In the genomic region with DNA sequence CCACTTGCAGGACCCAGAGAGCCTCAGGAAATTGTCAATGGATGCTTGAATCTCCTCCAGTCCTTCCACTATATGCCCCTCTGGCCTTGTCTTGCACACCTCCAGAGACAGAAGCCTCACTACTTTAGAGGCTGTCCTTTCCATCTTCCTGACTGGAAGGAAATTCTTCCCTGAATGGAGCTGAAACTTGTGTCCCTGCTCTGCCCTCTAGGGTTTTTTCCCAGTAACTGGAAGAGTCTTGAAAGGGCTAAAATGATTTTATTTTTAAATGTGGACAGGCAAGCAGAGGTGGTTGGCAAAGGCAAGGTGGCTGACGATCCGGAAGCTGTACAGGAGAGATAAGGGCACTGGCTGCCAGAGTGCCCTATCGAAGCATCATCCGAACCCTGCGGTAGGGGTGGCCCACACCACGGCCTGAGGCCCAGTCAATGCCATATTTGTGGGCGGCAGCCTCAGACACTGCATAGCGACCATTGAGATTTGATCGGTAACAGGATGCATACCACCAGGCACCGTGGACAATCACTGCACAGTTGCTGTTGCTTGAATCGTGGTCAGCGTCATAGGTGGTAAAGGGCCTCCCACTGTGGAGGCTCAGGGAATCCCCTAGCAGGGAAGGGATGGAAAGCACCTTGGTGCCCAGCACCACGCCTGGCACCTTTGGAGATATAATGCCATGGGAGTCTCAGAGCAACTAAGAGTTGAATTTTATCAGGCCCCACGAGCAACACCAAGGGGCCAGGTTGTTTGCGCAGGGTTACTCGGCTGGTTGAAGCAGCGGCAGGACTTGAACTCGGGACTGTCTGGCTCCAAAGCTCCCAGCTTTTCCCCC, we compare ENCODE assay signal across 8 cellular contexts. TPM values are rescaled to one million over a fixed set of nuclear protein-coding genes. Genes with fewer than 3 reads are reported as not detected.
DNase-seq lines count a peak whose midpoint lies in the region; ATAC-seq and TF ChIP-seq lines count a peak whose summit lies in the region.

No MANE protein-coding gene starts in this region.

- H3K9me3 ChIP-seq in AG04450 (ENCODE audit: control insufficient read depth, insufficient read depth, low read length) = no peaks in the 10 kb centered on the region; the same call in 1 of the 2 replicates

- H3K4me3 ChIP-seq in AG04450 (ENCODE audit: low read depth, low read length) (no peak overlapping the region), GM23338 (no peak overlapping the region)

- no peaks in the 10 kb centered on the region for H3K9me3 Mint-ChIP-seq in GM23338

- H3K4me2 ChIP-seq in GM23338 = no peak overlapping the region

- no peaks in the 10 kb centered on the region for H3K9me2 ChIP-seq in GM23338 (ENCODE audit: insufficient read depth)

- no peaks in the 10 kb centered on the region for H3K79me2 ChIP-seq in GM23338 (replicated peaks; ENCODE audit: insufficient read depth)

- H3K27me3 Mint-ChIP-seq in GM23338 (ENCODE audit: insufficient read depth, low read depth, poor library complexity) = peaks cover 9% of the 10 kb centered on the region

- peak overlapping the region; percentile 48; the same call in 1 of the 3 replicates for H3K4me3 Mint-ChIP-seq in GM23338

- no peak overlapping the region for H2AFZ ChIP-seq in GM23338

- ATAC-seq in GM23338 (no peak), HG02759 (IDR thresholded peaks at IDR 0.05; ENCODE audit: unreplicated experiment) (no peak), HG02852 (IDR thresholded peaks at IDR 0.05; ENCODE audit: unreplicated experiment) (no peak)

- H3K4me1 Mint-ChIP-seq in GM23338 = peaks cover 26% of the 10 kb centered on the region

- H3K4me1 ChIP-seq in GM23338 (ENCODE audit: insufficient read depth) = peaks cover 16% of the 10 kb centered on the region

- no peaks in the 10 kb centered on the region for H4K20me1 ChIP-seq in GM23338 (replicated peaks; ENCODE audit: insufficient read depth)

- TF ChIP-seq CTCF in AG04450 (IDR thresholded peaks at IDR 0.05; ENCODE audit: low read depth, low read length) = peak; percentile 47
- TF ChIP-seq CTCF in GM23338 (conservative IDR thresholded peaks at IDR 0.05; ENCODE audit: low read depth in 2 of 2) = peak; percentile 42 to 52

- H3F3A ChIP-seq in GM23338 (replicated peaks; ENCODE audit: low read depth) = peaks cover 17% of the 10 kb centered on the region; the same call in 1 of the 2 replicates

- H3K27ac ChIP-seq in AG04450 (ENCODE audit: low read depth, low read length) = no peak overlapping the region
- no peak overlapping the region for H3K27ac ChIP-seq in GM23338 (ENCODE audit: low read depth)

- H3K36me3 ChIP-seq in GM23338 (ENCODE audit: insufficient read depth) = no peaks in the 10 kb centered on the region

- POLR2A ChIA-PET in AG04450 (lab: Yijun Ruan, JAX) = no interaction called here

- no peak overlapping the region for H3K27ac Mint-ChIP-seq in GM23338

- H3K36me3 Mint-ChIP-seq in GM23338 (ENCODE audit: low read depth) = no peaks in the 10 kb centered on the region

- H3K27me3 ChIP-seq in AG04450 (ENCODE audit: control insufficient read depth, insufficient read depth, low read length) (no peaks in the 10 kb centered on the region), GM23338 (ENCODE audit: insufficient read depth) (no peaks in the 10 kb centered on the region)

- CTCF ChIA-PET in AG04450 (lab: Charles Lee) = interaction anchor here (0.5 to 5.3 kb wide), 6 partner anchors 12 to 253 kb away, joined by 3 to 75 read pairs (median 6); no protein-coding TSS in a partner anchor

- DNase-seq in AG04450 (ENCODE audit: low read depth, low spot score) (no peak), GM23338 (ENCODE audit: low spot score) (peak; percentile 51), amniotic epithelial cell (ENCODE audit: low read depth) (peak; percentile 25), kidney glomerular epithelial cell (lab: John Stamatoyannopoulos, UW) (peak; percentile 3), NCI-H774 (lab: John Stamatoyannopoulos, UW) (no peak), NCI-H2081 (lab: John Stamatoyannopoulos, UW) (no peak)

TF ChIP-seq in GM23338, 12 proteins besides CTCF, POLR2A, EP300 and RAD21 (continues in another document):
- TF ChIP-seq CREB1 (CRISPR knock-in tag; IDR thresholded peaks at IDR 0.05; ENCODE audit: low read depth) = no peak
- TF ChIP-seq, protein P1, sequence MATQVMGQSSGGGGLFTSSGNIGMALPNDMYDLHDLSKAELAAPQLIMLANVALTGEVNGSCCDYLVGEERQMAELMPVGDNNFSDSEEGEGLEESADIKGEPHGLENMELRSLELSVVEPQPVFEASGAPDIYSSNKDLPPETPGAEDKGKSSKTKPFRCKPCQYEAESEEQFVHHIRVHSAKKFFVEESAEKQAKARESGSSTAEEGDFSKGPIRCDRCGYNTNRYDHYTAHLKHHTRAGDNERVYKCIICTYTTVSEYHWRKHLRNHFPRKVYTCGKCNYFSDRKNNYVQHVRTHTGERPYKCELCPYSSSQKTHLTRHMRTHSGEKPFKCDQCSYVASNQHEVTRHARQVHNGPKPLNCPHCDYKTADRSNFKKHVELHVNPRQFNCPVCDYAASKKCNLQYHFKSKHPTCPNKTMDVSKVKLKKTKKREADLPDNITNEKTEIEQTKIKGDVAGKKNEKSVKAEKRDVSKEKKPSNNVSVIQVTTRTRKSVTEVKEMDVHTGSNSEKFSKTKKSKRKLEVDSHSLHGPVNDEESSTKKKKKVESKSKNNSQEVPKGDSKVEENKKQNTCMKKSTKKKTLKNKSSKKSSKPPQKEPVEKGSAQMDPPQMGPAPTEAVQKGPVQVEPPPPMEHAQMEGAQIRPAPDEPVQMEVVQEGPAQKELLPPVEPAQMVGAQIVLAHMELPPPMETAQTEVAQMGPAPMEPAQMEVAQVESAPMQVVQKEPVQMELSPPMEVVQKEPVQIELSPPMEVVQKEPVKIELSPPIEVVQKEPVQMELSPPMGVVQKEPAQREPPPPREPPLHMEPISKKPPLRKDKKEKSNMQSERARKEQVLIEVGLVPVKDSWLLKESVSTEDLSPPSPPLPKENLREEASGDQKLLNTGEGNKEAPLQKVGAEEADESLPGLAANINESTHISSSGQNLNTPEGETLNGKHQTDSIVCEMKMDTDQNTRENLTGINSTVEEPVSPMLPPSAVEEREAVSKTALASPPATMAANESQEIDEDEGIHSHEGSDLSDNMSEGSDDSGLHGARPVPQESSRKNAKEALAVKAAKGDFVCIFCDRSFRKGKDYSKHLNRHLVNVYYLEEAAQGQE (IDR thresholded peaks at IDR 0.05; ENCODE audit: unreplicated experiment) = no peak
- TF ChIP-seq ZNF114 (CRISPR knock-in tag; IDR thresholded peaks at IDR 0.05) = no peak
- TF ChIP-seq STAT1 (IDR thresholded peaks at IDR 0.05; ENCODE audit: unreplicated experiment) = no peak
- no peak for TF ChIP-seq EZH2 (IDR thresholded peaks at IDR 0.05; ENCODE audit: low read depth, unreplicated experiment)
- TF ChIP-seq EZH2phosphoT487 (IDR thresholded peaks at IDR 0.05; ENCODE audit: unreplicated experiment) = no peak
- no peak for TF ChIP-seq JUNB (IDR thresholded peaks at IDR 0.05; ENCODE audit: unreplicated experiment)
- no peak for TF ChIP-seq ZNF331 (CRISPR knock-in tag; IDR thresholded peaks at IDR 0.05; ENCODE audit: low read depth)

RNA-seq across cellular contexts. Expression of gene MAP3K6, which starts 2.3 kb away (rescaled TPM):
- 7.6 TPM in 2 replicates for polyA plus RNA-seq in AG04450 (2011; rRNA removed)
- polyA minus RNA-seq in AG04450 (2011; rRNA and poly(A)+ RNA removed) = 9.3 and 13.7 TPM in 2 replicates
- total RNA-seq in GM23338 (2014; rRNA removed; shearing (Covaris generic)) = 10.6 and 14.9 TPM in 2 replicates
- polyA plus RNA-seq in GM23338 (2016; fragmentation: Nextera tagmentation; extraction: Ambion mirVana) = 7.4 and 8.2 TPM in 2 replicates

RNA-seq across cellular contexts. Expression of gene FCN3, which starts 5.5 kb away (rescaled TPM):
- polyA plus RNA-seq in AG04450 (2011; rRNA removed) (not detected in 2 replicates), GM23338 (2016; fragmentation: Nextera tagmentation; extraction: Ambion mirVana) (0.66 TPM in 1 of 2 replicates, not detected in the other)
- not detected in 2 replicates for polyA minus RNA-seq in AG04450 (2011; rRNA and poly(A)+ RNA removed)
- total RNA-seq in GM23338 (2014; rRNA removed; shearing (Covaris generic)) = 0.49 TPM in 1 of 2 replicates, not detected in the other

RNA-seq across cellular contexts. Expression of gene CD164L2, which starts 14.0 kb away (rescaled TPM):
- not detected in 2 replicates for polyA plus RNA-seq in AG04450 (2011; rRNA removed)
- not detected in 2 replicates for polyA minus RNA-seq in AG04450 (2011; rRNA and poly(A)+ RNA removed)
- total RNA-seq in GM23338 (2014; rRNA removed; shearing (Covaris generic)) = 1.2 and 2.8 TPM in 2 replicates
- 2.0 and 2.4 TPM in 2 replicates for polyA plus RNA-seq in GM23338 (2016; fragmentation: Nextera tagmentation; extraction: Ambion mirVana)

RNA-seq across cellular contexts. Expression of gene GPR3, which starts 23.3 kb away (rescaled TPM):
- polyA plus RNA-seq in AG04450 (2011; rRNA removed) = 1.3 and 1.7 TPM in 2 replicates
- 1.7 and 2.2 TPM in 2 replicates for polyA minus RNA-seq in AG04450 (2011; rRNA and poly(A)+ RNA removed)
- total RNA-seq in GM23338 (2014; rRNA removed; shearing (Covaris generic)) = 6.6 and 9.1 TPM in 2 replicates
- 5.8 and 5.9 TPM in 2 replicates for polyA plus RNA-seq in GM23338 (2016; fragmentation: Nextera tagmentation; extraction: Ambion mirVana)

RNA-seq across cellular contexts. Expression of gene SYTL1, which starts 27.3 kb away (rescaled TPM):
- polyA plus RNA-seq in AG04450 (2011; rRNA removed) = 0.32 and 0.35 TPM in 2 replicates
- polyA minus RNA-seq in AG04450 (2011; rRNA and poly(A)+ RNA removed) = 0.17 and 0.18 TPM in 2 replicates
- total RNA-seq in GM23338 (2014; rRNA removed; shearing (Covaris generic)) = 4.9 and 5.4 TPM in 2 replicates
- polyA plus RNA-seq in GM23338 (2016; fragmentation: Nextera tagmentation; extraction: Ambion mirVana) = 12.0 and 12.3 TPM in 2 replicates

Comparison
In these comparisons a context has a peak if more than half of its experiments do, and no peak if none do; other contexts are left out.
1. DNase-seq: peak in GM23338 (single experiment), amniotic epithelial cell (single experiment) and kidney glomerular epithelial cell (single experiment); none in AG04450 (single experiment), NCI-H774 (single experiment) and NCI-H2081 (0 of 2).